In genomic region chr4:24496597-24496996, GRCh38 we compare ENCODE assay signal across 36 cellular contexts.
"Had no signal": no experiment of that assay in that cellular context is flagged by ENCODE, and none has a peak within 500 bp of the region (broad histone marks: within the 10 kb centered on the region; RNA-seq: fewer than 3 reads in every experiment).

No MANE protein-coding gene starts in this region.

- H3K27me3 Mint-ChIP-seq: activated CD4-positive, alpha-beta T cell treated with anti-CD3 and anti-CD28 coated beads, Interleukin-2, amount 10 ng/mL, durations not matched to agents 7 days and 5 days; activated CD8-positive, alpha-beta memory T cell treated with anti-CD3 and anti-CD28 coated beads, Interleukin-2, amount 10 ng/mL, durations not matched to agents 7 days and 5 days; activated T-cell treated with anti-CD3 and anti-CD28 coated beads, Interleukin-2, amount 50 U/mL, for 24 hours had no signal

- H3K4me3 Mint-ChIP-seq: activated CD4-positive, alpha-beta memory T cell treated with anti-CD3 and anti-CD28 coated beads, Interleukin-2, amount 10 ng/mL, durations not matched to agents 7 days and 5 days; activated CD4-positive, alpha-beta T cell treated with anti-CD3 and anti-CD28 coated beads for 36 hours; activated CD4-positive, alpha-beta T cell treated with anti-CD3 and anti-CD28 coated beads, Interleukin-2, amount 10 ng/mL, durations not matched to agents 7 days and 5 days; activated CD8-positive, alpha-beta memory T cell treated with anti-CD3 and anti-CD28 coated beads, Interleukin-2, amount 10 ng/mL, durations not matched to agents 7 days and 5 days; activated CD8-positive, alpha-beta T cell treated with anti-CD3 and anti-CD28 coated beads, Interleukin-2, amount 10 ng/mL, durations not matched to agents 7 days and 5 days; activated naive CD4-positive, alpha-beta T cell treated with anti-CD3 and anti-CD28 coated beads, Interleukin-2, amount 10 ng/mL, durations not matched to agents 7 days and 5 days; activated naive CD4-positive, alpha-beta T cell treated with anti-CD3 and anti-CD28 coated beads, Interleukin-2, amount 50 U/mL, for 24 hours; activated naive CD8-positive, alpha-beta T cell; activated naive CD8-positive, alpha-beta T cell treated with anti-CD3 and anti-CD28 coated beads, Interleukin-2, amount 10 ng/mL, durations not matched to agents 7 days and 5 days; activated naive CD8-positive, alpha-beta T cell treated with anti-CD3 and anti-CD28 coated beads, Interleukin-2, amount 50 U/mL, for 24 hours; activated T-cell treated with anti-CD3 and anti-CD28 coated beads, Interleukin-2, amount 50 U/mL, for 24 hours; brain; central memory CD8-positive, alpha-beta T cell; T-helper 1 cell treated with Interleukin-12 subunit alpha and Interleukin-12 subunit beta and Interleukin-4 antibody, amounts not matched to agents 30 μg/mL and 1 μg/mL, for 36 hours; T-helper 2 cell treated with Interferon-gamma antibody and Interleukin-4, amounts not matched to agents 5 μg/mL and 100 μg/mL, for 36 hours had no signal

- H3K27ac Mint-ChIP-seq: activated CD4-positive, alpha-beta memory T cell treated with anti-CD3 and anti-CD28 coated beads, Interleukin-2, amount 10 ng/mL, durations not matched to agents 7 days and 5 days; activated CD4-positive, alpha-beta T cell treated with anti-CD3 and anti-CD28 coated beads for 36 hours; activated CD4-positive, alpha-beta T cell treated with anti-CD3 and anti-CD28 coated beads, Interleukin-2, amount 10 ng/mL, durations not matched to agents 7 days and 5 days; activated CD8-positive, alpha-beta memory T cell treated with anti-CD3 and anti-CD28 coated beads, Interleukin-2, amount 10 ng/mL, durations not matched to agents 7 days and 5 days; activated CD8-positive, alpha-beta T cell treated with anti-CD3 and anti-CD28 coated beads, Interleukin-2, amount 10 ng/mL, durations not matched to agents 7 days and 5 days; activated naive CD4-positive, alpha-beta T cell treated with anti-CD3 and anti-CD28 coated beads, Interleukin-2, amount 10 ng/mL, durations not matched to agents 7 days and 5 days; activated naive CD4-positive, alpha-beta T cell treated with anti-CD3 and anti-CD28 coated beads, Interleukin-2, amount 50 U/mL, for 24 hours; activated naive CD8-positive, alpha-beta T cell; activated naive CD8-positive, alpha-beta T cell treated with anti-CD3 and anti-CD28 coated beads, Interleukin-2, amount 10 ng/mL, durations not matched to agents 7 days and 5 days; activated naive CD8-positive, alpha-beta T cell treated with anti-CD3 and anti-CD28 coated beads, Interleukin-2, amount 50 U/mL, for 24 hours; activated T-cell treated with anti-CD3 and anti-CD28 coated beads, Interleukin-2, amount 50 U/mL, for 24 hours; activated T-helper 2 cell treated with anti-CD3 and anti-CD28 coated beads, Interferon-gamma antibody, Interleukin-2, Interleukin-4, amounts not matched to agents 10 μg/mL and 5 μg/mL and 100 μg/mL, durations not matched to agents 14 hours and 24 hours and 36 hours; brain; T-helper 1 cell treated with Interleukin-12 subunit alpha and Interleukin-12 subunit beta and Interleukin-4 antibody, amounts not matched to agents 30 μg/mL and 1 μg/mL, for 36 hours; T-helper 2 cell treated with Interferon-gamma antibody and Interleukin-4, amounts not matched to agents 5 μg/mL and 100 μg/mL, for 36 hours had no signal

- H3K9me3 Mint-ChIP-seq: activated CD4-positive, alpha-beta memory T cell treated with anti-CD3 and anti-CD28 coated beads, Interleukin-2, amount 10 ng/mL, durations not matched to agents 7 days and 5 days; activated naive CD4-positive, alpha-beta T cell treated with anti-CD3 and anti-CD28 coated beads, Interleukin-2, amount 10 ng/mL, durations not matched to agents 7 days and 5 days; activated naive CD4-positive, alpha-beta T cell treated with anti-CD3 and anti-CD28 coated beads, Interleukin-2, amount 50 U/mL, for 24 hours; activated naive CD8-positive, alpha-beta T cell treated with anti-CD3 and anti-CD28 coated beads, Interleukin-2, amount 10 ng/mL, durations not matched to agents 7 days and 5 days; activated naive CD8-positive, alpha-beta T cell treated with anti-CD3 and anti-CD28 coated beads, Interleukin-2, amount 50 U/mL, for 24 hours; activated T-cell treated with anti-CD3 and anti-CD28 coated beads, Interleukin-2, amount 50 U/mL, for 24 hours; activated T-helper 2 cell treated with anti-CD3 and anti-CD28 coated beads, Interferon-gamma antibody, Interleukin-2, Interleukin-4, amounts not matched to agents 10 μg/mL and 5 μg/mL and 100 μg/mL, durations not matched to agents 14 hours and 24 hours and 36 hours; central memory CD8-positive, alpha-beta T cell; T-helper 1 cell treated with Interleukin-12 subunit alpha and Interleukin-12 subunit beta and Interleukin-4 antibody, amounts not matched to agents 30 μg/mL and 1 μg/mL, for 36 hours; T-helper 2 cell treated with Interferon-gamma antibody and Interleukin-4, amounts not matched to agents 5 μg/mL and 100 μg/mL, for 36 hours had no signal

- H3K9me3 ChIP-seq: ascending aorta had no signal

- DNase-seq: activated CD4-positive, alpha-beta memory T cell treated with anti-CD3 and anti-CD28 coated beads, Interleukin-2, amount 10 ng/mL, durations not matched to agents 7 days and 5 days; activated CD4-positive, alpha-beta T cell treated with anti-CD3 and anti-CD28 coated beads for 1 hour; activated CD4-positive, alpha-beta T cell treated with anti-CD3 and anti-CD28 coated beads for 36 hours; activated CD4-positive, alpha-beta T cell treated with anti-CD3 and anti-CD28 coated beads for 48 hours; activated CD4-positive, alpha-beta T cell treated with anti-CD3 and anti-CD28 coated beads, Interleukin-2, amount 10 ng/mL, durations not matched to agents 7 days and 5 days; activated CD4-positive, alpha-beta T cell treated with anti-CD3 and anti-CD28 coated beads, Interleukin-2, amount 50 U/mL, for 48 hours; activated CD4-positive, CD25-positive, alpha-beta regulatory T cell; activated CD8-positive, alpha-beta memory T cell treated with anti-CD3 and anti-CD28 coated beads for 24 hours; activated CD8-positive, alpha-beta memory T cell treated with anti-CD3 and anti-CD28 coated beads, Interleukin-2, amount 10 ng/mL, durations not matched to agents 7 days and 5 days; activated CD8-positive, alpha-beta memory T cell treated with anti-CD3 and anti-CD28 coated beads, Interleukin-2, amount 50 U/mL, for 48 hours; activated CD8-positive, alpha-beta T cell treated with anti-CD3 and anti-CD28 coated beads, Interleukin-2, amount 10 ng/mL, durations not matched to agents 7 days and 5 days; activated effector memory CD4-positive, alpha-beta T cell treated with Interleukin-2 at 50 U/mL for 16 hours; activated gamma-delta T cell; activated naive CD4-positive, alpha-beta T cell treated with anti-CD3 and anti-CD28 coated beads, Interleukin-2, amount 10 ng/mL, durations not matched to agents 7 days and 5 days; activated naive CD4-positive, alpha-beta T cell treated with Interleukin-2 at 50 U/mL for 16 hours; activated naive CD8-positive, alpha-beta T cell treated with anti-CD3 and anti-CD28 coated beads, Interleukin-2, amount 10 ng/mL, durations not matched to agents 7 days and 5 days; activated naive CD8-positive, alpha-beta T cell treated with anti-CD3 and anti-CD28 coated beads, Interleukin-2, amount 50 U/mL, for 24 hours; activated T-cell treated with anti-CD3 and anti-CD28 coated beads, Interleukin-2, amount 50 U/mL, for 24 hours; activated T-cell treated with anti-CD3 and anti-CD28 coated beads, Interleukin-2, amount 50 U/mL, for 48 hours; amygdala; anterior cingulate cortex; caudate nucleus; cerebellar nuclear complex; T-helper 2 cell; T-helper 9 cell had no signal

- H3K4me3 ChIP-seq: ascending aorta, cardiac muscle cell had no signal

- H3K4me1 Mint-ChIP-seq: activated CD4-positive, alpha-beta memory T cell treated with anti-CD3 and anti-CD28 coated beads, Interleukin-2, amount 10 ng/mL, durations not matched to agents 7 days and 5 days; activated CD4-positive, alpha-beta T cell treated with anti-CD3 and anti-CD28 coated beads for 36 hours; activated CD4-positive, alpha-beta T cell treated with anti-CD3 and anti-CD28 coated beads, Interleukin-2, amount 10 ng/mL, durations not matched to agents 7 days and 5 days; activated CD8-positive, alpha-beta memory T cell treated with anti-CD3 and anti-CD28 coated beads, Interleukin-2, amount 10 ng/mL, durations not matched to agents 7 days and 5 days; activated naive CD4-positive, alpha-beta T cell treated with anti-CD3 and anti-CD28 coated beads, Interleukin-2, amount 10 ng/mL, durations not matched to agents 7 days and 5 days; activated naive CD4-positive, alpha-beta T cell treated with anti-CD3 and anti-CD28 coated beads, Interleukin-2, amount 50 U/mL, for 24 hours; activated naive CD8-positive, alpha-beta T cell treated with anti-CD3 and anti-CD28 coated beads, Interleukin-2, amount 10 ng/mL, durations not matched to agents 7 days and 5 days; activated naive CD8-positive, alpha-beta T cell treated with anti-CD3 and anti-CD28 coated beads, Interleukin-2, amount 50 U/mL, for 24 hours; central memory CD8-positive, alpha-beta T cell had no signal

- H3K36me3 Mint-ChIP-seq: activated CD8-positive, alpha-beta memory T cell treated with anti-CD3 and anti-CD28 coated beads, Interleukin-2, amount 10 ng/mL, durations not matched to agents 7 days and 5 days; activated naive CD4-positive, alpha-beta T cell treated with anti-CD3 and anti-CD28 coated beads, Interleukin-2, amount 10 ng/mL, durations not matched to agents 7 days and 5 days; activated naive CD4-positive, alpha-beta T cell treated with anti-CD3 and anti-CD28 coated beads, Interleukin-2, amount 50 U/mL, for 24 hours; activated naive CD8-positive, alpha-beta T cell; activated naive CD8-positive, alpha-beta T cell treated with anti-CD3 and anti-CD28 coated beads, Interleukin-2, amount 10 ng/mL, durations not matched to agents 7 days and 5 days; brain had no signal

- H3K27ac ChIP-seq: ascending aorta, cardiac muscle cell, VCaP had no signal

- H3K27me3 ChIP-seq: ascending aorta, cardiac muscle cell had no signal

- H3K36me3 ChIP-seq: ascending aorta, cardiac muscle cell had no signal

- ATAC-seq: activated CD4-positive, alpha-beta T cell treated with anti-CD3 and anti-CD28 coated beads for 36 hours; activated CD4-positive, CD25-positive, alpha-beta regulatory T cell treated with anti-CD3 and anti-CD28 coated beads, Interleukin-2, amount 50 U/mL, for 24 hours; activated CD8-positive, alpha-beta memory T cell treated with anti-CD3 and anti-CD28 coated beads, Interleukin-2, amount 10 ng/mL, durations not matched to agents 7 days and 5 days; activated CD8-positive, alpha-beta T cell treated with anti-CD3 and anti-CD28 coated beads, Interleukin-2, amount 10 ng/mL, durations not matched to agents 7 days and 5 days; activated naive CD8-positive, alpha-beta T cell treated with anti-CD3 and anti-CD28 coated beads, Interleukin-2, amount 50 U/mL, for 24 hours had no signal

- H3K4me1 ChIP-seq: ascending aorta had no signal
